Comparison of ENCODE assay signal across 21 cellular contexts in the genomic region with DNA sequence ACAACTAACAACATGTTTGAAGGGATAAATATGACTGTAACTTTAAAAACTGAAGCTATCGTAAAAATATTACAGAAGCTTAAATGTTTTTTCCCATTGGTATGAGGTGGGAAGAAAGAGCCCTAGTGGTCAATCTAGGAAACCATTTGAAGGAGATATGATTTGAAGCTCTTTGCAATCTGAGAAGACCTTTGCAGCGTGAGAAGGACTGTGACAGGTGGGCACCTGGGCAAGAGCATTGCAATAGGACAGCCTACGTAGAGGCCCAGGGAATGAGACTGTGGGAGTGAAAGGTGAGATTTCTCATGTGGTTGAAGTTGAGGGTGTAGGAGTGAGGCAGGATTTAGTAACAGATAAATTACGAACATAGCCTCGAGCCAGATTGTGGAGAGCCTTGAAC.
DNase-seq lines count a peak whose midpoint lies in the region; ATAC-seq, FAIRE-seq and TF ChIP-seq lines count a peak whose summit lies in the region.
"Had no signal": no experiment of that assay in that cellular context is flagged by ENCODE, and none has a peak within 500 bp of the region (broad histone marks: within the 10 kb centered on the region; RNA-seq: fewer than 3 reads in every experiment).

No MANE protein-coding gene starts in this region.

- BruUV-seq in HepG2 (replicated peaks; lab: Mats Ljungman, UMichigan) (no TSS peak), OCI-LY7 (replicated peaks; lab: Mats Ljungman, UMichigan) (no TSS peak)

- TF ChIP-seq RAD21 in HepG2 (CRISPR knock-in tag; IDR thresholded peaks at IDR 0.05): no peak

- peak; percentile 54 for ATAC-seq in HepG2
- ATAC-seq in right lobe of liver: no peak
- ATAC-seq: naive thymus-derived CD4-positive, alpha-beta T cell had no signal

- no peak overlapping the region for H3K9ac ChIP-seq in HepG2 (ENCODE audit: insufficient read depth, low read depth, low read length)
- H3K9ac ChIP-seq: BLaER1 treated with 17β-estradiol and CSF1 and Interleukin-3, amounts not matched to agents 10 nM and 100 nM; parathyroid adenoma had no signal

- H2AFZ ChIP-seq in HepG2 (ENCODE audit: low read length) (no peak overlapping the region), OCI-LY7 (ENCODE audit: low read length) (no peak overlapping the region)
- H2AFZ ChIP-seq: parathyroid adenoma had no signal

- no peaks in the 10 kb centered on the region for H3K36me3 Mint-ChIP-seq in glutamatergic neuron (ENCODE audit: unreplicated experiment)
- no peaks in the 10 kb centered on the region for H3K36me3 Mint-ChIP-seq in type B pancreatic cell
- H3K36me3 Mint-ChIP-seq: brain, memory B cell had no signal

- DNase-seq in HepG2 (ENCODE audit: low spot score): no peak
- DNase-seq in right lobe of liver: no peak
- DNase-seq in OCI-LY7 (ENCODE audit: low spot score): no peak
- no peak for DNase-seq in glutamatergic neuron
- DNase-seq in type B pancreatic cell (ENCODE audit: extremely low spot score, unreplicated experiment): no peak
- DNase-seq in effector memory CD4-positive, alpha-beta T cell: no peak
- no peak for DNase-seq in hypothalamus (lab: John Stamatoyannopoulos, UW)
- DNase-seq in activated effector memory CD4-positive, alpha-beta T cell treated with anti-CD3 and anti-CD28 coated beads, Interleukin-2, amount 50 U/mL, for 16 hours: no peak
- DNase-seq: activated CD4-positive, alpha-beta T cell treated with anti-CD3 and anti-CD28 coated beads, Interleukin-2, amount 50 U/mL, for 48 hours; activated CD4-positive, CD25-positive, alpha-beta regulatory T cell; effector CD8-positive, alpha-beta T cell; KG1; naive thymus-derived CD4-positive, alpha-beta T cell; NCI-H1694; NCI-H446; T1000 had no signal

- TF ChIP-seq CTCF in HepG2 (CRISPR knock-in tag; IDR thresholded peaks at IDR 0.05): no peak
- no peak for TF ChIP-seq CTCF in right lobe of liver (IDR thresholded peaks at IDR 0.05)
- 0 out of 2 replicates have a peak, but pooled peaks have one; percentile 37 for TF ChIP-seq CTCF in OCI-LY7 (conservative IDR thresholded peaks at IDR 0.05; ENCODE audit: low read length)
- TF ChIP-seq CTCF in glutamatergic neuron (IDR thresholded peaks at IDR 0.05; ENCODE audit: partially characterized antibody, unreplicated experiment): peak; percentile 31
- peak; percentile 53 for TF ChIP-seq CTCF in type B pancreatic cell (conservative IDR thresholded peaks at IDR 0.05)

- no peaks in the 10 kb centered on the region for H3K36me3 ChIP-seq in HepG2 (replicated peaks in 1 of 2; ENCODE audit: control insufficient read depth in 1 of 2, insufficient read depth in 2 of 2, low read length in 2 of 2)
- no peaks in the 10 kb centered on the region for H3K36me3 ChIP-seq in right lobe of liver
- H3K36me3 ChIP-seq in OCI-LY7 (ENCODE audit: insufficient read depth, low read length): no peaks in the 10 kb centered on the region
- no peaks in the 10 kb centered on the region for H3K36me3 ChIP-seq in effector memory CD4-positive, alpha-beta T cell (ENCODE audit: control insufficient read depth, insufficient read depth, low read length)
- H3K36me3 ChIP-seq: BLaER1 treated with 17β-estradiol and CSF1 and Interleukin-3, amounts not matched to agents 10 nM and 100 nM; HAP-1 had no signal

- H3K27ac ChIP-seq in HepG2 (ENCODE audit: extremely low read length, insufficient read depth, low read length) (no peak overlapping the region), right lobe of liver (no peak overlapping the region), OCI-LY7 (ENCODE audit: low read depth, low read length, poor library complexity, severe bottlenecking) (no peak overlapping the region)
- H3K27ac ChIP-seq in effector memory CD4-positive, alpha-beta T cell (ENCODE audit: insufficient read depth, low read length, poor library complexity, severe bottlenecking): no peak overlapping the region
- H3K27ac ChIP-seq: BLaER1 treated with 17β-estradiol and CSF1 and Interleukin-3, amounts not matched to agents 10 nM and 100 nM; parathyroid adenoma had no signal

- H3K4me1 ChIP-seq in HepG2 (ENCODE audit: insufficient read depth, low read length) (no peaks in the 10 kb centered on the region), right lobe of liver (no peaks in the 10 kb centered on the region), OCI-LY7 (ENCODE audit: insufficient read depth, low read length, poor library complexity, severe bottlenecking) (no peaks in the 10 kb centered on the region)
- no peaks in the 10 kb centered on the region for H3K4me1 ChIP-seq in effector memory CD4-positive, alpha-beta T cell (ENCODE audit: control insufficient read depth, insufficient read depth, low read length, poor library complexity, severe bottlenecking)
- H3K4me1 ChIP-seq: BLaER1 treated with 17β-estradiol and CSF1 and Interleukin-3, amounts not matched to agents 10 nM and 100 nM; HAP-1; parathyroid adenoma had no signal

- TF ChIP-seq POLR2A in HepG2 (IDR thresholded peaks at IDR 0.05; ENCODE audit: insufficient read depth in 1 of 2, low read depth in 2 of 2, low read length in 2 of 2) (no peak), right lobe of liver (IDR thresholded peaks at IDR 0.05) (no peak)

- CTCF ChIA-PET in HepG2 (lab: Yijun Ruan, JAX; ENCODE audit: low intra/inter-chr PET ratio, low total read pairs): no interaction called here
- CTCF ChIA-PET in OCI-LY7 (lab: Charles Lee; ENCODE audit: unreplicated experiment): no interaction called here

- H3K9me3 ChIP-seq in HepG2 (ENCODE audit: low read length) (no peaks in the 10 kb centered on the region), right lobe of liver (no peaks in the 10 kb centered on the region), OCI-LY7 (ENCODE audit: low read length) (no peaks in the 10 kb centered on the region)
- H3K9me3 ChIP-seq in effector memory CD4-positive, alpha-beta T cell (ENCODE audit: control insufficient read depth, low read length): no peaks in the 10 kb centered on the region
- H3K9me3 ChIP-seq: BLaER1 treated with 17β-estradiol and CSF1 and Interleukin-3, amounts not matched to agents 10 nM and 100 nM; HAP-1 had no signal

- no peak overlapping the region for H3K27ac Mint-ChIP-seq in glutamatergic neuron (ENCODE audit: unreplicated experiment)
- H3K27ac Mint-ChIP-seq in type B pancreatic cell: no peak overlapping the region
- H3K27ac Mint-ChIP-seq: brain, memory B cell had no signal

- H3K9me3 Mint-ChIP-seq in glutamatergic neuron (ENCODE audit: unreplicated experiment) (no peaks in the 10 kb centered on the region), type B pancreatic cell (no peaks in the 10 kb centered on the region)
- H3K9me3 Mint-ChIP-seq: brain, memory B cell had no signal

- H3K4me2 ChIP-seq in HepG2 (ENCODE audit: low read depth, low read length) (no peak overlapping the region), OCI-LY7 (ENCODE audit: low read length) (no peak overlapping the region)
- H3K4me2 ChIP-seq: BLaER1 treated with 17β-estradiol and CSF1 and Interleukin-3, amounts not matched to agents 10 nM and 100 nM had no signal

- intact Hi-C loops in HepG2 (cut with micrococcal nuclease; ENCODE audit: unreplicated experiment) (no loop called here), right lobe of liver (cut with DNase I) (no loop called here), OCI-LY7 (cut with micrococcal nuclease; ENCODE audit: unreplicated experiment) (no loop called here)

- H3K27me3 ChIP-seq in HepG2 (ENCODE audit: control insufficient read depth in 1 of 2, insufficient read depth in 2 of 2, low read length in 2 of 2) (no peaks in the 10 kb centered on the region), right lobe of liver (no peaks in the 10 kb centered on the region)
- H3K27me3 ChIP-seq in effector memory CD4-positive, alpha-beta T cell (replicated peaks; ENCODE audit: control insufficient read depth, insufficient read depth, low read length, poor library complexity, severe bottlenecking): no peaks in the 10 kb centered on the region
- H3K27me3 ChIP-seq: BLaER1 treated with 17β-estradiol and CSF1 and Interleukin-3, amounts not matched to agents 10 nM and 100 nM had no signal

- TF ChIP-seq EP300 in HepG2 (IDR thresholded peaks at IDR 0.05; ENCODE audit: low read depth in 2 of 2, low read length in 2 of 2) (no peak), HepG2 (CRISPR knock-in tag; IDR thresholded peaks at IDR 0.05; ENCODE audit: borderline replicate concordance) (no peak)

- H3K27me3 Mint-ChIP-seq in glutamatergic neuron (ENCODE audit: unreplicated experiment): no peaks in the 10 kb centered on the region
- H3K27me3 Mint-ChIP-seq in type B pancreatic cell: no peaks in the 10 kb centered on the region
- H3K27me3 Mint-ChIP-seq: brain, memory B cell had no signal

- H3K4me1 Mint-ChIP-seq in glutamatergic neuron (ENCODE audit: low read depth, unreplicated experiment) (no peaks in the 10 kb centered on the region), type B pancreatic cell (ENCODE audit: unreplicated experiment) (no peaks in the 10 kb centered on the region)
- H3K4me1 Mint-ChIP-seq: brain had no signal

- FAIRE-seq in HepG2 (lab: Jason Lieb, UNC): no peak

- 16% methylated on average over 5 of the region's 5 CpGs for WGBS in HepG2 (ENCODE audit: low lambda C conversion rate)
- WGBS in right lobe of liver (ENCODE audit: insufficient coverage, low coverage, low lambda C conversion rate, missing lambda C conversion rate): 67% methylated on average over 5 of the region's 5 CpGs

- H3K4me3 Mint-ChIP-seq in glutamatergic neuron (ENCODE audit: unreplicated experiment) (no peak overlapping the region), type B pancreatic cell (no peak overlapping the region)
- H3K4me3 Mint-ChIP-seq: brain; memory B cell; naive thymus-derived CD4-positive, alpha-beta T cell had no signal

- no peaks in the 10 kb centered on the region for H4K20me1 ChIP-seq in HepG2 (ENCODE audit: insufficient read depth, low read length)
- H4K20me1 ChIP-seq in OCI-LY7 (ENCODE audit: insufficient read depth, low read length): no peaks in the 10 kb centered on the region
- H4K20me1 ChIP-seq: BLaER1 treated with 17β-estradiol and CSF1 and Interleukin-3, amounts not matched to agents 10 nM and 100 nM had no signal

- in situ Hi-C loops in HepG2 (cut with HindIII; ENCODE audit: extremely low pct_ligation_motif_present, low pct_unique_long_range_greater_than_20kb): no loop called here

- POLR2A ChIA-PET in HepG2 (lab: Yijun Ruan, JAX): no interaction called here
- POLR2A ChIA-PET in OCI-LY7 (lab: Charles Lee): interaction anchor here (0.6 kb wide), 1 partner anchor 249 kb away, joined by 5 read pairs; no protein-coding TSS in a partner anchor

- no peaks in the 10 kb centered on the region for H3K9me2 ChIP-seq in OCI-LY7 (ENCODE audit: insufficient read depth, low read length)

- H3K4me3 ChIP-seq in HepG2 (replicated peaks in 1 of 3; ENCODE audit: insufficient read depth in 1 of 3, low read depth in 2 of 3, low read length in 3 of 3) (no peak overlapping the region), right lobe of liver (no peak overlapping the region), OCI-LY7 (ENCODE audit: low read depth, low read length, poor library complexity, severe bottlenecking) (no peak overlapping the region)
- no peak overlapping the region for H3K4me3 ChIP-seq in effector memory CD4-positive, alpha-beta T cell (ENCODE audit: insufficient read depth, low read depth, low read length, poor library complexity, severe bottlenecking)
- H3K4me3 ChIP-seq: BLaER1 treated with 17β-estradiol and CSF1 and Interleukin-3, amounts not matched to agents 10 nM and 100 nM; HAP-1 had no signal

- H3K79me2 ChIP-seq in HepG2 (ENCODE audit: insufficient read depth, low read length) (no peaks in the 10 kb centered on the region), OCI-LY7 (ENCODE audit: insufficient read depth, low read depth, low read length) (no peaks in the 10 kb centered on the region)
- H3K79me2 ChIP-seq: parathyroid adenoma had no signal

Comparison
In these comparisons a context has a peak if more than half of its experiments do, and no peak if none do; other contexts are left out.
1. CTCF ChIP-seq: peak in OCI-LY7 (single experiment), glutamatergic neuron (single experiment) and type B pancreatic cell (single experiment); none in HepG2 (single experiment) and right lobe of liver (0 of 4).